ENCODE assay signal across 8 cellular contexts in the genomic region with DNA sequence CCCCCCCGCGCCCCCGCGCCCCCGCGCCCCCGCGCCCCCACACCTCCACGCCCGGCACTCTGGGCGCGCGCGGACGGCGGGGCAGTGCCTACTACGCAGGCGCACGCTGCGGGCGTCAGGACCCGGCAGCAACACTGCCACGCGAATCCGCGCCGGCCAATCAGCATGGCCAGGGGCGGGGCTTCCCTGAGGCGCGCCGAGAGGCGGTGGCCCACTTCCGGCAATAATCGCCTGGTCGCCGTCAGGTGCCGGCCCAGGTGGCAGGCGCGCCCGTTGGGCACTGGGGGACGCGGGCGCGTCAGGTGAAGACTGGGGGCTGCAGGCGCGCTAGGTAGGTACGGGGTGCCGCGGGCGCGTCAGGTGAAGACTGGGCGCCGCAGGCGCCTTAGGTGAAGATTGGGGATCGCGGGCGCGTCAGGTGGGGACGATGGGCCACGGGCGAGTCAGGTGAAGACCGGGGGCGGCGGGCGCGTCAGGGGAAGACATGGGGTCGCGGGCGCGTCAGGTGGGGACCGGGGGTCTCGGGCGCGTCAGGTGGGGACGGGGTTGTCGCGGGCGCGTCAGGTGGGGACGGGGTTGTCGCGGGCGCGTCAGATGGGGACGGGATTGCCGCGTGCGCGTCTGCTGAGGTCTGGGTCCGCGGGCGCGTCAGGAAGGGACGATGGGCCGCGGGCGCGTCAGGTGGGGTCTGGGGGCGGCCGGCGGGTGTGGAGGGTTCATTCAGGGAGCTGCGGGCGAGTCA.
DNase-seq lines count a peak whose midpoint lies in the region; FAIRE-seq and TF ChIP-seq lines count a peak whose summit lies in the region.

No MANE protein-coding gene starts in this region.

- H3K36me3 ChIP-seq in MM.1S (replicated peaks; ENCODE audit: insufficient read depth, low read length) (no peaks in the 10 kb centered on the region), neutrophil (no peaks in the 10 kb centered on the region)

- DNase-seq in GF-D8 (lab: John Stamatoyannopoulos, UW) (peak; percentile 57), HCEC 1CT (peak; percentile 82), MM.1S (peak; percentile 95), SIG-M5 (lab: John Stamatoyannopoulos, UW) (peak; percentile 35), activated gamma-delta T cell treated with Interleukin-2 at 50 U/mL for 16 hours (peak; percentile 92), frontal cortex (ENCODE audit: low spot score in 2 of 2) (peak; percentile 92 to 93), substantia nigra (lab: John Stamatoyannopoulos, UW) (peak in 47 of 49 donors; percentile 34 to 97 (median 84))

- no peak for FAIRE-seq in frontal cortex (lab: Jason Lieb, UNC)

- H3F3A ChIP-seq in MM.1S (ENCODE audit: insufficient read depth, low read length) = peaks cover 10% of the 10 kb centered on the region; the same call in 1 of the 2 replicates

- H3K27me3 ChIP-seq in MM.1S (replicated peaks; ENCODE audit: insufficient read depth, low read length) = no peaks in the 10 kb centered on the region
- no peaks in the 10 kb centered on the region for H3K27me3 ChIP-seq in neutrophil

- H3K79me2 ChIP-seq in MM.1S (ENCODE audit: low read length) = peaks cover 41% of the 10 kb centered on the region

- H3K4me2 ChIP-seq in MM.1S (ENCODE audit: low read depth, low read length) = peak overlapping the region; percentile 24; the same call in 1 of the 2 replicates

- peak overlapping the region; percentile 78 for H2AFZ ChIP-seq in MM.1S (ENCODE audit: low read length)

- no peaks in the 10 kb centered on the region for H4K20me1 ChIP-seq in MM.1S (ENCODE audit: insufficient read depth, low read length)

- H3K27ac ChIP-seq in MM.1S (ENCODE audit: low read length) = no peak overlapping the region
- H3K27ac ChIP-seq in neutrophil = peak overlapping the region; percentile 70
- H3K27ac ChIP-seq in substantia nigra (ENCODE audit: low read depth, low read length, poor library complexity, severe bottlenecking) = peak overlapping the region; percentile 68

- H3K4me1 ChIP-seq in MM.1S (ENCODE audit: low read length) = peaks cover 10% of the 10 kb centered on the region
- H3K4me1 ChIP-seq in neutrophil (ENCODE audit: control insufficient read depth in 1 of 2, insufficient read depth in 1 of 2, low read depth in 1 of 2, low read length in 1 of 2) = peaks cover 21 to 25% of the 10 kb centered on the region in 2 experiments

- H3K9me2 ChIP-seq in MM.1S (replicated peaks; ENCODE audit: insufficient read depth, low read length) = no peaks in the 10 kb centered on the region

- H3K9me3 ChIP-seq in MM.1S (replicated peaks; ENCODE audit: insufficient read depth, low read length) = no peaks in the 10 kb centered on the region
- H3K9me3 ChIP-seq in neutrophil = no peaks in the 10 kb centered on the region

- TF ChIP-seq CTCF in MM.1S (IDR thresholded peaks at IDR 0.05; ENCODE audit: low read length) (no peak), neutrophil (IDR thresholded peaks at IDR 0.05) (peak; percentile 39)

- H3K4me3 ChIP-seq in MM.1S (ENCODE audit: low read length) = peak overlapping the region; percentile 75
- peak overlapping the region; percentile 72 to 79 for H3K4me3 ChIP-seq in neutrophil (ENCODE audit: low read depth in 1 of 2, low read length in 1 of 2)

- H3K9ac ChIP-seq in MM.1S (ENCODE audit: low read length) = peak overlapping the region; percentile 73

Comparison
In these comparisons a context has a peak if more than half of its experiments do, and no peak if none do; other contexts are left out.
1. DNase-seq: peak in every context shown above with its lines; median percentile 95 in MM.1S; 92 in frontal cortex; 92 in activated gamma-delta T cell treated with Interleukin-2 at 50 U/mL for 16 hours; 84 in substantia nigra; 82 in HCEC 1CT; 57 in GF-D8; 35 in SIG-M5.